ENCODE assay signal across 24 cellular contexts in the genomic region with DNA sequence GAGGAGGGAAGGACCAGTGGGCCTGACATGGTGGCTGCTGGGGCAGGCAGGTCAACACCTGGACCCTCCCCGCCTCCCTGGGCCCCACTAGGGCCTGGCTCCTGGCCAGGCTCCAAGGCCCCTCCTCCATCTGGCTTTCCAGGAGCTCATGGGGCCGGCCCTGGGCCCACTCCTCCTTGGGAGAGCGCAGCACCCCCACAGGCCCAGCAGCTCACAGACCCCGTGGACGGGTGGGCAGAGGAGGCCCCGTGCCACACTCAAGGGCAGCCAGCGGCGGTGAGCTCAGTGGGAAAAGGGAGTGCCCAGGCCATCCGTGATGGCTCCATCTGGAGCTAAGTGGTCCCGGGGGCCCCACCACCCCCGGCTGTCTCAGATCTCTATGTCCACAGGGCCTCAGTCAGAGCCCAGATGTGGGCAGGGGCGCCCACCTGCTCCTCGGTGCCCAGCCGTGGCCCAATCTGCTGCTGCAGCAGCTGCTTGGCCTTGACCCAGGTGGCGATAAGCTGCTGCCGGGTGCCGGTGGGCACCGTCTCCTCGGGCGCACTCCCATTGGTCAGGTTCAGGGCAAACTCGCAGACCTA. TPM values are rescaled to one million over a fixed set of nuclear protein-coding genes. Genes with fewer than 3 reads are reported as not detected.
"Had no signal": no experiment of that assay in that cellular context is flagged by ENCODE, and none has a peak within 500 bp of the region (broad histone marks: within the 10 kb centered on the region; RNA-seq: fewer than 3 reads in every experiment).

No MANE protein-coding gene starts in this region.

- H3K27me3 ChIP-seq: colonic mucosa, foreskin keratinocyte, ovary, tibial nerve, uterus had no signal

- H3K9me3 ChIP-seq: colonic mucosa, left lung, mucosa of descending colon, ovary, uterus had no signal

- H3K4me3 ChIP-seq: colonic mucosa, left lung, mucosa of descending colon, ovary, tibial nerve, uterus had no signal

- H3K36me3 ChIP-seq: colonic mucosa, left lung, ovary, tibial nerve, uterus had no signal

- DNase-seq: activated CD4-positive, alpha-beta T cell treated with anti-CD3 and anti-CD28 coated beads for 36 hours; activated CD4-positive, alpha-beta T cell treated with anti-CD3 and anti-CD28 coated beads, Interleukin-2, amount 50 U/mL, for 48 hours; central memory CD4-positive, alpha-beta T cell; colonic mucosa; endodermal cell; foreskin keratinocyte; glutamatergic neuron; hippocampal formation; islet precursor cell; mesenchymal stem cell; naive B cell; T-helper 2 cell; uterus had no signal

- H3K9me3 Mint-ChIP-seq: endodermal cell; neural crest cell; stimulated activated naive CD8-positive, alpha-beta T cell treated with anti-CD3 and anti-CD28 coated beads, Interleukin-15, Interleukin-2, amounts not matched to agents 100 ng/mL and 50 ng/mL, for 24 hours had no signal

- H3K27ac ChIP-seq: colonic mucosa, epithelial cell of prostate, foreskin keratinocyte, left lung, ovary, tibial nerve, uterus, VCaP had no signal

- ATAC-seq: activated CD4-positive, alpha-beta T cell treated with anti-CD3 and anti-CD28 coated beads for 36 hours; foreskin keratinocyte; left lung; mucosa of descending colon had no signal

- H3K4me3 Mint-ChIP-seq: activated CD4-positive, alpha-beta T cell treated with anti-CD3 and anti-CD28 coated beads for 36 hours; activated naive CD8-positive, alpha-beta T cell; brain; endodermal cell; naive B cell; neural crest cell; stimulated activated naive CD8-positive, alpha-beta T cell treated with anti-CD3 and anti-CD28 coated beads, Interleukin-15, Interleukin-2, amounts not matched to agents 100 ng/mL and 50 ng/mL, for 24 hours had no signal

- H3K27ac Mint-ChIP-seq: activated CD4-positive, alpha-beta T cell treated with anti-CD3 and anti-CD28 coated beads for 36 hours; activated naive CD8-positive, alpha-beta T cell; brain; endodermal cell; naive B cell; stimulated activated naive CD8-positive, alpha-beta T cell treated with anti-CD3 and anti-CD28 coated beads, Interleukin-15, Interleukin-2, amounts not matched to agents 100 ng/mL and 50 ng/mL, for 24 hours had no signal

- H3K4me1 Mint-ChIP-seq: neural crest cell had no signal

- H3K4me1 ChIP-seq: colonic mucosa, foreskin keratinocyte, left lung, uterus had no signal

- H3K36me3 Mint-ChIP-seq: activated naive CD8-positive, alpha-beta T cell; brain; naive B cell had no signal

- H3K27me3 Mint-ChIP-seq: stimulated activated naive CD8-positive, alpha-beta T cell treated with anti-CD3 and anti-CD28 coated beads, Interleukin-15, Interleukin-2, amounts not matched to agents 100 ng/mL and 50 ng/mL, for 24 hours had no signal

RNA-seq across cellular contexts. Expression of gene CFAP46, which starts 32.8 kb away (rescaled TPM):
- total RNA-seq: skeletal muscle tissue had no signal
